ENCODE assay signal across 1 cellular context in the genomic region with DNA sequence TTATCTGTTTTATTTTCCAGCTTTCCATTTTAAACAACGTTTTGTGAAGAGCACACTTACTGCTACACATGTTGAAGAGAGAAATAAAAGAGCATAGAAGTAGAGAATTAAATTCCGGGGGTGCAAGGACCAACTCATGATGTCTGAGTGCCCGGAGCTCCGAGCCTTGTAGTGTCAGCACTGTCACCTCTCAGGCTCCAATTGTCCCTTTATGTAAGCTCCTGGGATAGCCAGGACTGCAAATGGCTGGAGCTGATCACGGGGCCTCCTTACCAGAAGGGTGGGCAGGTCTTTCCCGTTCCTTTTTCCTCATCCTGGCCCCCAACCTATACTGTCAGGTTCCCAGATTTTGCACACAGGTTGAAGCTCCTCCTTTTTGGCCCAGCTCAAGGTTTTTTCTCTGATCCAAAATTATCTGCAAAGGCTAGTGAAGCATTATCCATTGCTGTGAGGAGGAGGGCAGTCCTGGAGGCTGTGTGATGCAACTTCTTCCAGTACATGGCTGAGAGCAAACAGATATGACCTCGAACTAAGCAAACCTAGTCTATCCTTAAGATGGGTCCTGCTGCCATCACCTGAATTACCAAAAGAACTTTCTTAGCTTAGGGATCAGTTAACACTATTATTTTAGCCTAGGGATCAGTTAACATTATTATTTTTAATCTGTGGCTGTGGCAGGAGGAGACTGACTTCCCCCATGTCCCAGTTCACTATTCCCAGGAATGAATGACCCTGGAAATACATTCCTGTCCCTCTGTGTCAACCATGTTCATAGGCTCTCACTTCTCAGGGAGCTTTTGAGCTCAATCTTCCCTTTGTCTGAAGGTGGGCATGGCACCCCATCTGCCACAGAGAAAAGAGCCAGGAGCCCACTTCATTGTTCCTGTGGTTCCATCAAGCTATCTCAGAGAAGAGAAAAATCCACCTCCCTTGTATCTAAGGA.
A peak's percentile ranks its signal among the peaks of the same experiment; 100 is the strongest.
TF ChIP-seq lines count a peak whose summit lies in the region.

Gene FGG, minus strand, starts transcription at position 185 of the 943 bp plus-strand sequence. Its CDS starts 47 bp downstream, at position 138.

TF ChIP-seq in HepG2, 621 proteins besides CTCF, POLR2A, EP300 and RAD21 (continued from another document):
- TF ChIP-seq, protein P1, sequence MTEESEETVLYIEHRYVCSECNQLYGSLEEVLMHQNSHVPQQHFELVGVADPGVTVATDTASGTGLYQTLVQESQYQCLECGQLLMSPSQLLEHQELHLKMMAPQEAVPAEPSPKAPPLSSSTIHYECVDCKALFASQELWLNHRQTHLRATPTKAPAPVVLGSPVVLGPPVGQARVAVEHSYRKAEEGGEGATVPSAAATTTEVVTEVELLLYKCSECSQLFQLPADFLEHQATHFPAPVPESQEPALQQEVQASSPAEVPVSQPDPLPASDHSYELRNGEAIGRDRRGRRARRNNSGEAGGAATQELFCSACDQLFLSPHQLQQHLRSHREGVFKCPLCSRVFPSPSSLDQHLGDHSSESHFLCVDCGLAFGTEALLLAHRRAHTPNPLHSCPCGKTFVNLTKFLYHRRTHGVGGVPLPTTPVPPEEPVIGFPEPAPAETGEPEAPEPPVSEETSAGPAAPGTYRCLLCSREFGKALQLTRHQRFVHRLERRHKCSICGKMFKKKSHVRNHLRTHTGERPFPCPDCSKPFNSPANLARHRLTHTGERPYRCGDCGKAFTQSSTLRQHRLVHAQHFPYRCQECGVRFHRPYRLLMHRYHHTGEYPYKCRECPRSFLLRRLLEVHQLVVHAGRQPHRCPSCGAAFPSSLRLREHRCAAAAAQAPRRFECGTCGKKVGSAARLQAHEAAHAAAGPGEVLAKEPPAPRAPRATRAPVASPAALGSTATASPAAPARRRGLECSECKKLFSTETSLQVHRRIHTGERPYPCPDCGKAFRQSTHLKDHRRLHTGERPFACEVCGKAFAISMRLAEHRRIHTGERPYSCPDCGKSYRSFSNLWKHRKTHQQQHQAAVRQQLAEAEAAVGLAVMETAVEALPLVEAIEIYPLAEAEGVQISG (CRISPR knock-in tag; IDR thresholded peaks at IDR 0.05), result peak; percentile 73
- TF ChIP-seq ZNF724P (CRISPR knock-in tag; IDR thresholded peaks at IDR 0.05; ENCODE audit: borderline replicate concordance) (no peak), RFX5 (IDR thresholded peaks at IDR 0.05; ENCODE audit: low read depth, low read length) (no peak), NCOA2 (CRISPR knock-in tag; IDR thresholded peaks at IDR 0.05) (peak; percentile 95), NFIC (IDR thresholded peaks at IDR 0.05; ENCODE audit: low read length) (no peak; the same call in 1 of the 2 replicates), EED (CRISPR knock-in tag; IDR thresholded peaks at IDR 0.05) (no peak), ZNF775 (CRISPR knock-in tag; IDR thresholded peaks at IDR 0.05; ENCODE audit: borderline replicate concordance) (no peak), ZNF350 (CRISPR knock-in tag; IDR thresholded peaks at IDR 0.05; ENCODE audit: borderline replicate concordance, low read depth) (peak; percentile 50; the same call in 1 of the 2 replicates)
